In genomic region chr7:134009314-134010109, GRCh38 we compare ENCODE assay signal across 16 cellular contexts.
DNase-seq lines count a peak whose midpoint lies in the region; TF ChIP-seq lines count a peak whose summit lies in the region.
"Had no signal": no experiment of that assay in that cellular context is flagged by ENCODE, and none has a peak within 500 bp of the region (broad histone marks: within the 10 kb centered on the region; RNA-seq: fewer than 3 reads in every experiment).

No MANE protein-coding gene starts in this region.

- no peaks in the 10 kb centered on the region for H3K27me3 ChIP-seq in adrenal gland
- H3K27me3 ChIP-seq: BLaER1 had no signal

- peak; percentile 63 for DNase-seq in NCI-H82 treated with DMSO at 0.1 percent for 48 hours (lab: John Stamatoyannopoulos, UW; ENCODE audit: unreplicated experiment)
- peak in 4 of 7 donors; percentile 10 to 54 (median 14) for DNase-seq in adrenal gland
- DNase-seq in kidney tubule cell (ENCODE audit: low spot score) = peak; percentile 24
- DNase-seq in HK-2 (ENCODE audit: unreplicated experiment) = no peak
- no peak for DNase-seq in NCI-H1092 treated with DMSO at 0.1 percent for 48 hours (lab: John Stamatoyannopoulos, UW)
- DNase-seq in T-helper 9 cell = no peak
- DNase-seq in effector CD4-positive, alpha-beta T cell = no peak
- DNase-seq: CD4-positive, alpha-beta memory T cell; DMS79 treated with DMSO at 0.1 percent for 48 hours; GF-D8; GOT3; H7; KBM-7 had no signal

- WGBS in adrenal gland, 4 donors = 83 to 96% (median 85%) methylated on average over 4 of the region's 4 CpGs

- H3K27ac ChIP-seq in HEK293 (ENCODE audit: extremely low read depth, low read depth, low read length) (no peak overlapping the region), adrenal gland (no peak overlapping the region)
- H3K27ac ChIP-seq: BLaER1 had no signal

- H3K4me1 ChIP-seq in HEK293 (ENCODE audit: control insufficient read depth, insufficient read depth, low read length) = no peaks in the 10 kb centered on the region
- no peaks in the 10 kb centered on the region for H3K4me1 ChIP-seq in adrenal gland (replicated peaks in 1 of 2)
- H3K4me1 ChIP-seq: BLaER1 had no signal

- CTCF ChIA-PET in HEK293 (lab: Yijun Ruan, JAX) = interaction anchor here (0.6 to 0.7 kb wide), 2 partner anchors 316 to 1173 kb away, joined by 3 to 5 read pairs; no protein-coding TSS in a partner anchor

- H3K9me3 ChIP-seq in HEK293 (ENCODE audit: control insufficient read depth, insufficient read depth, low read depth, low read length) (no peaks in the 10 kb centered on the region), adrenal gland (replicated peaks in 1 of 3) (no peaks in the 10 kb centered on the region)
- H3K9me3 ChIP-seq: BLaER1 had no signal

- no peak for TF ChIP-seq CTCF in HEK293 (tag by site-specific recombination; IDR thresholded peaks at IDR 0.05)
- TF ChIP-seq CTCF in adrenal gland (IDR thresholded peaks at IDR 0.05) = no peak

- no peak for TF ChIP-seq POLR2A in adrenal gland (IDR thresholded peaks at IDR 0.05)

- intact Hi-C loops in adrenal gland (cut with DNase I) = no loop called here

- H3K4me3 ChIP-seq in HEK293 (ENCODE audit: low read depth, low read length) (no peak overlapping the region), adrenal gland (no peak overlapping the region)
- H3K4me3 ChIP-seq: BLaER1, GM12878 had no signal

- POLR2A ChIA-PET in HEK293 (lab: Yijun Ruan, JAX) = no interaction called here

- H3K36me3 ChIP-seq in HEK293 (ENCODE audit: control insufficient read depth in 2 of 2, insufficient read depth in 1 of 2, low read length in 2 of 2) (no peaks in the 10 kb centered on the region), adrenal gland (replicated peaks in 1 of 2) (no peaks in the 10 kb centered on the region)

TF ChIP-seq in HEK293, 187 proteins besides CTCF, POLR2A, EP300 and RAD21:
- TF ChIP-seq ZNF677 (tag by site-specific recombination; IDR thresholded peaks at IDR 0.05) (no peak), PRDM1 (tag by site-specific recombination; IDR thresholded peaks at IDR 0.05) (peak; percentile 90)

Comparison
In these comparisons a context has a peak if more than half of its experiments do, and no peak if none do; other contexts are left out.
1. DNase-seq: peak in NCI-H82 treated with DMSO at 0.1 percent for 48 hours (single experiment), adrenal gland (4 of 7) and kidney tubule cell (single experiment); none in HK-2 (single experiment), NCI-H1092 treated with DMSO at 0.1 percent for 48 hours (single experiment), T-helper 9 cell (single experiment) and effector CD4-positive, alpha-beta T cell (single experiment).